Comparison of ENCODE assay signal across 16 cellular contexts in the genomic region with DNA sequence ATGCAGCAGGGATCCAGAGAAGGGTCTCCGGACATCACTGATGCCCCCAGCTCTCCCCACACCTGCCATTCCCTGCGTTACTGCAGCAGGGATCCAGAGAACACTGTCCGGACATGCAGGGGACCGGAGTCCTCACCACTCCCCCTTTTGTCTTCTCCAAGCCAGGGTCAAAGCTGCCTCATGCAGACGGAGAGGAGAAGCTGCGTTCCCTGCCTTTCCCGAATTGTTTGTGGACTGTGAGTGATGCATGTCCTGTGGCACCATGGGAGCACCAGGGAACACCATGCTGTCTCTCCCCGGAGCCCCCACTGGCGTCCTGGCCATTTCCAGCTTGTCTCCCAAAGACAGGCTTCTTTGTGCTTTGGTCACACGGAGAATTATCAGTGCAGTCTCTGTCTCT.
A peak's percentile ranks its signal among the peaks of the same experiment; 100 is the strongest.
DNase-seq lines count a peak whose midpoint lies in the region; ATAC-seq and TF ChIP-seq lines count a peak whose summit lies in the region.
"Had no signal": no experiment of that assay in that cellular context is flagged by ENCODE, and none has a peak within 500 bp of the region (broad histone marks: within the 10 kb centered on the region; RNA-seq: fewer than 3 reads in every experiment).

No MANE protein-coding gene starts in this region.

- H4K20me1 ChIP-seq in BLaER1 (no peaks in the 10 kb centered on the region), neural progenitor cell (ENCODE audit: low read depth) (no peaks in the 10 kb centered on the region)

- H3K36me3 ChIP-seq in BLaER1 (no peaks in the 10 kb centered on the region), neural progenitor cell (no peaks in the 10 kb centered on the region), spleen (no peaks in the 10 kb centered on the region)

- intact Hi-C loops in spleen (cut with DNase I; ENCODE audit: low total_unique reads): no loop called here

- ATAC-seq in HG03565 (IDR thresholded peaks at IDR 0.05; ENCODE audit: unreplicated experiment): no peak
- no peak for ATAC-seq in stimulated activated effector memory CD8-positive, alpha-beta T cell treated with anti-CD3 and anti-CD28 coated beads, Interleukin-12 subunit alpha, Interleukin-12 subunit beta, amount 100 ng/mL, for 72 hours

- H3K27ac ChIP-seq in BLaER1 (no peak overlapping the region), neural progenitor cell (no peak overlapping the region), spleen (no peak overlapping the region)
- H3K27ac ChIP-seq: HL-60 had no signal

- DNase-seq in chondrocyte (ENCODE audit: low spot score) (peak; percentile 43), neural progenitor cell (ENCODE audit: low spot score) (no peak), spleen (peak; percentile 52), cerebellar nuclear complex (lab: John Stamatoyannopoulos, UW) (no peak)
- no peak for DNase-seq in stimulated activated effector memory CD8-positive, alpha-beta T cell treated with anti-CD3 and anti-CD28 coated beads, Interleukin-12 subunit alpha, Interleukin-12 subunit beta, amount 100 ng/mL, for 72 hours (ENCODE audit: low spot score in 2 of 2)
- DNase-seq: 8988T, C1 segment of cervical spinal cord, DMS153, DMS79, GDM1, GOT3, H9 had no signal

- H3K4me3 Mint-ChIP-seq in chondrocyte (ENCODE audit: unreplicated experiment): no peak overlapping the region
- H3K4me3 Mint-ChIP-seq in neural progenitor cell: no peak overlapping the region
- H3K4me3 Mint-ChIP-seq in stimulated activated effector memory CD8-positive, alpha-beta T cell treated with anti-CD3 and anti-CD28 coated beads, Interleukin-12 subunit alpha, Interleukin-12 subunit beta, amount 100 ng/mL, for 72 hours: no peak overlapping the region
- H3K4me3 Mint-ChIP-seq: CD4-positive, alpha-beta T cell; H9 had no signal

- H3F3A ChIP-seq in neural progenitor cell (ENCODE audit: low read depth): no peaks in the 10 kb centered on the region

- peaks cover 4% of the 10 kb centered on the region for H3K27me3 Mint-ChIP-seq in chondrocyte (ENCODE audit: low read depth)
- peaks cover 7% of the 10 kb centered on the region for H3K27me3 Mint-ChIP-seq in neural progenitor cell (ENCODE audit: insufficient read depth, low read depth)
- H3K27me3 Mint-ChIP-seq: CD4-positive, alpha-beta T cell had no signal

- H2AFZ ChIP-seq in neural progenitor cell (replicated peaks): no peak overlapping the region

- H3K27me3 ChIP-seq in BLaER1 (no peaks in the 10 kb centered on the region), neural progenitor cell (no peaks in the 10 kb centered on the region), spleen (replicated peaks in 1 of 7) (peaks cover 0 to 21% (median 0%) of the 10 kb centered on the region in 7 donors)

- H3K9ac ChIP-seq in BLaER1: no peak overlapping the region
- no peak overlapping the region for H3K9ac ChIP-seq in neural progenitor cell

- no peaks in the 10 kb centered on the region for H3K4me1 Mint-ChIP-seq in chondrocyte (ENCODE audit: low read depth)
- peaks cover 37% of the 10 kb centered on the region for H3K4me1 Mint-ChIP-seq in neural progenitor cell
- H3K4me1 Mint-ChIP-seq in stimulated activated effector memory CD8-positive, alpha-beta T cell treated with anti-CD3 and anti-CD28 coated beads, Interleukin-12 subunit alpha, Interleukin-12 subunit beta, amount 100 ng/mL, for 72 hours: no peaks in the 10 kb centered on the region

- H3K4me3 ChIP-seq in BLaER1 (no peak overlapping the region), neural progenitor cell (no peak overlapping the region), spleen (no peak overlapping the region)

- no peaks in the 10 kb centered on the region for H3K9me3 Mint-ChIP-seq in chondrocyte (ENCODE audit: low read depth)
- H3K9me3 Mint-ChIP-seq in neural progenitor cell: no peaks in the 10 kb centered on the region
- H3K9me3 Mint-ChIP-seq in stimulated activated effector memory CD8-positive, alpha-beta T cell treated with anti-CD3 and anti-CD28 coated beads, Interleukin-12 subunit alpha, Interleukin-12 subunit beta, amount 100 ng/mL, for 72 hours: peaks cover 2% of the 10 kb centered on the region
- H3K9me3 Mint-ChIP-seq: CD4-positive, alpha-beta T cell; H9 had no signal

- H3K4me2 ChIP-seq in BLaER1: peak overlapping the region; percentile 69
- H3K4me2 ChIP-seq in neural progenitor cell: no peak overlapping the region

- no peaks in the 10 kb centered on the region for H3K79me2 ChIP-seq in neural progenitor cell (ENCODE audit: low read depth)

- H3K36me3 Mint-ChIP-seq in chondrocyte (ENCODE audit: low read depth) (no peaks in the 10 kb centered on the region), neural progenitor cell (no peaks in the 10 kb centered on the region)
- no peaks in the 10 kb centered on the region for H3K36me3 Mint-ChIP-seq in stimulated activated effector memory CD8-positive, alpha-beta T cell treated with anti-CD3 and anti-CD28 coated beads, Interleukin-12 subunit alpha, Interleukin-12 subunit beta, amount 100 ng/mL, for 72 hours

- H3K4me1 ChIP-seq in BLaER1 (peaks cover 43% of the 10 kb centered on the region), neural progenitor cell (no peaks in the 10 kb centered on the region), spleen (peaks cover 0 to 4% (median 0%) of the 10 kb centered on the region in 6 donors)

- TF ChIP-seq POLR2A in spleen (IDR thresholded peaks at IDR 0.05): no peak

- H3K27ac Mint-ChIP-seq in chondrocyte (ENCODE audit: unreplicated experiment) (no peak overlapping the region), neural progenitor cell (peak overlapping the region; percentile 74)
- no peak overlapping the region for H3K27ac Mint-ChIP-seq in stimulated activated effector memory CD8-positive, alpha-beta T cell treated with anti-CD3 and anti-CD28 coated beads, Interleukin-12 subunit alpha, Interleukin-12 subunit beta, amount 100 ng/mL, for 72 hours
- H3K27ac Mint-ChIP-seq: CD4-positive, alpha-beta T cell had no signal

- no peak for TF ChIP-seq CTCF in chondrocyte (IDR thresholded peaks at IDR 0.05)
- TF ChIP-seq CTCF in neural progenitor cell (IDR thresholded peaks at IDR 0.05): no peak
- TF ChIP-seq CTCF in spleen (IDR thresholded peaks at IDR 0.05 in 8 of 11, conservative IDR thresholded peaks at IDR 0.05 in 3 of 11): no peak

- no peaks in the 10 kb centered on the region for H3K9me3 ChIP-seq in BLaER1
- no peaks in the 10 kb centered on the region for H3K9me3 ChIP-seq in neural progenitor cell (ENCODE audit: low read depth)
- H3K9me3 ChIP-seq in spleen: no peaks in the 10 kb centered on the region

- 74 to 80% (median 74%) methylated on average over 10 of the region's 10 CpGs for WGBS in spleen, 5 donors

Comparison
In these comparisons a context has a peak if more than half of its experiments do, and no peak if none do; other contexts are left out.
1. DNase-seq: peak in chondrocyte (single experiment) and spleen (single experiment); none in neural progenitor cell (single experiment), cerebellar nuclear complex (0 of 2) and stimulated activated effector memory CD8-positive, alpha-beta T cell treated with anti-CD3 and anti-CD28 coated beads, Interleukin-12 subunit alpha, Interleukin-12 subunit beta, amount 100 ng/mL, for 72 hours (0 of 2).